Comparison of ENCODE assay signal across 5 cellular contexts in the genomic region with DNA sequence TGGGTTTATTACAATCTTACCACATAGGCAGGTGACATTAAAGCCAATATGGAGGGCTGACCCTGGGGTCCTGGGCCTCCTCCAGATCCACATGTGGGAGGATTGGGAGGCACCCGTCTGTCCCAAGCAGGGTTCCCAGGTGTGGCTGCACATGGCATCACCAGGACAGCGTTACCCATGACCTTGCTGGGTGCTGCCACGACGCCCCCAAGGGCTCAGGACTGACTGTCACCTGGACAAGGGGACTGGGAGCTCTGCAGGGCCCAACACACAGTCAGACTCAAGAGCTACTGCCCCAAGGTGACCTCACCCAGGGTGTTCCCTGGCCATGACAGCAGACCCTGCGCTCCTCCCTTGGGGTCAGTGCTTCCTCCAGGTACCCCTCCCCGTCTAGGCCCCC.
"Had no signal": no experiment of that assay in that cellular context is flagged by ENCODE, and none has a peak within 500 bp of the region (broad histone marks: within the 10 kb centered on the region; RNA-seq: fewer than 3 reads in every experiment).

No MANE protein-coding gene starts in this region.

- DNase-seq: H9, HCEC 1CT, IMR-90 had no signal

- H3K27ac Mint-ChIP-seq: GM23338, H9 had no signal

- H3K9me3 Mint-ChIP-seq: H9 had no signal

- H3K4me2 ChIP-seq: GM23338 had no signal

- H3K4me3 ChIP-seq: GM23338, K562 had no signal

- H3K4me3 Mint-ChIP-seq: GM23338, H9 had no signal

- H2AFZ ChIP-seq: GM23338 had no signal
